Comparison of ENCODE assay signal across 33 cellular contexts in genomic region chr10:95496951-95497350, GRCh38.
DNase-seq lines count a peak whose midpoint lies in the region; ATAC-seq, FAIRE-seq and TF ChIP-seq lines count a peak whose summit lies in the region.
"Had no signal": no experiment of that assay in that cellular context is flagged by ENCODE, and none has a peak within 500 bp of the region (broad histone marks: within the 10 kb centered on the region; RNA-seq: fewer than 3 reads in every experiment).

No MANE protein-coding gene starts in this region.

- H2BK12ac ChIP-seq in H1 (ENCODE audit: low read depth, low read length), result 0 out of 2 replicates have a peak overlapping the region, but pooled peaks have one; percentile 3

- H3K18ac ChIP-seq in H1 (ENCODE audit: extremely low read depth, low read length), result no peak overlapping the region

- peaks cover 2% of the 10 kb centered on the region; the same call in 1 of the 2 replicates for H3K79me1 ChIP-seq in H1 (ENCODE audit: low read depth, low read length)

- in situ Hi-C loops in transverse colon (cut with MboI; ENCODE audit: low pct_ligation_motif_present in 1 of 4, low pct_unique_long_range_greater_than_20kb in 1 of 4, low sequenced_read_pairs in 3 of 4), result no loop called here

- H3K27me3 Mint-ChIP-seq in T-helper 17 cell (peaks cover 13% of the 10 kb centered on the region), nephron progenitor cell (ENCODE audit: low read depth, poor library complexity) (no peaks in the 10 kb centered on the region)
- H3K27me3 Mint-ChIP-seq: dendritic cell treated with granulocyte-macrophage colony-stimulating factor and Interleukin-4, amounts not matched to agents 40 ng/mL and 50 ng/mL, for 4 days had no signal

- WGBS in H1 (ENCODE audit: extremely low coverage in 1 of 2, insufficient coverage in 1 of 2, insufficient read length in 1 of 2, insufficient replicate concordance in 2 of 2, low coverage in 1 of 2, low lambda C conversion rate in 2 of 2, missing lambda C conversion rate in 1 of 2), 2 experiments, result 61% methylated on average over 4 of the region's 4 CpGs; no CpG with 5 or more reads in 1 of the 2 experiments
- 58% methylated on average over 4 of the region's 4 CpGs; no CpG with 5 or more reads in 1 of the 2 donors for WGBS in transverse colon (ENCODE audit: low coverage in 1 of 2), 2 donors

- peaks cover 2% of the 10 kb centered on the region in 2 experiments for H4K20me1 ChIP-seq in H1 (replicated peaks in 1 of 2; ENCODE audit: control insufficient read depth in 1 of 2, insufficient read depth in 2 of 2, low read length in 2 of 2)
- H4K20me1 ChIP-seq: BLaER1 had no signal

- no peaks in the 10 kb centered on the region for H3K36me3 Mint-ChIP-seq in T-helper 17 cell (ENCODE audit: low read depth)
- no peaks in the 10 kb centered on the region for H3K36me3 Mint-ChIP-seq in nephron progenitor cell (ENCODE audit: low read depth)
- H3K36me3 Mint-ChIP-seq: memory B cell had no signal

- peak overlapping the region; percentile 45; the same call in 1 of the 2 replicates for H2AK5ac ChIP-seq in H1 (ENCODE audit: low read depth, low read length)

- H3K4me1 ChIP-seq in H1 (replicated peaks in 1 of 4; ENCODE audit: control insufficient read depth in 3 of 4, insufficient read depth in 4 of 4, low read length in 3 of 4) (peaks cover 0 to 12% (median 5%) of the 10 kb centered on the region in 4 experiments; a peak in 6 of 7 replicates), transverse colon (peaks cover under 1 to 19% (median 7%) of the 10 kb centered on the region in 4 donors), foreskin keratinocyte (peaks cover 3% of the 10 kb centered on the region)
- H3K4me1 ChIP-seq: HAP-1 had no signal

- no peak overlapping the region for H2BK20ac ChIP-seq in H1 (ENCODE audit: low read length)

- CTCF ChIA-PET in H1 (lab: Charles Lee; ENCODE audit: partially characterized antibody), result interaction anchor here (0.8 to 2.2 kb wide), 4 partner anchors 51 to 197 kb away, joined by 3 to 20 read pairs (median 6); partner anchors contain the start of gene TCTN3

- TF ChIP-seq CTCF in H1 (IDR thresholded peaks at IDR 0.05; ENCODE audit: control extremely low read depth in 1 of 3, insufficient read depth in 1 of 3, low read depth in 1 of 3, low read length in 3 of 3) (no peak), nephron progenitor cell (IDR thresholded peaks at IDR 0.05) (no peak), transverse colon (IDR thresholded peaks at IDR 0.05) (no peak), foreskin keratinocyte (conservative IDR thresholded peaks at IDR 0.05) (no peak)

- H3K27ac ChIP-seq in H1 (ENCODE audit: low read depth, low read length) (no peak overlapping the region), transverse colon (peak overlapping the region; percentile 30 to 94 (median 72)), foreskin keratinocyte (no peak overlapping the region)
- H3K27ac ChIP-seq: BLaER1, SK-N-MC, skin epidermis, thyroid gland had no signal

- H3K4me1 Mint-ChIP-seq in T-helper 17 cell (no peaks in the 10 kb centered on the region), nephron progenitor cell (peaks cover 18% of the 10 kb centered on the region)
- H3K4me1 Mint-ChIP-seq: activated B cell treated with CpG ODN at 0.5 μM for 24 hours; central memory CD8-positive, alpha-beta T cell; memory B cell; naive thymus-derived CD4-positive, alpha-beta T cell had no signal

- H3K9me3 Mint-ChIP-seq in nephron progenitor cell, result no peaks in the 10 kb centered on the region
- H3K9me3 Mint-ChIP-seq: activated B cell treated with CpG ODN at 0.5 μM for 24 hours; central memory CD8-positive, alpha-beta T cell; dendritic cell treated with granulocyte-macrophage colony-stimulating factor and Interleukin-4, amounts not matched to agents 40 ng/mL and 50 ng/mL, for 4 days; memory B cell had no signal

- H3K9me3 ChIP-seq in T-helper 17 cell (ENCODE audit: control insufficient read depth, low read length, poor library complexity, severe bottlenecking), result no peaks in the 10 kb centered on the region
- H3K9me3 ChIP-seq in H1 (ENCODE audit: insufficient read depth in 2 of 2, low read depth in 1 of 2, low read length in 1 of 2), result no peaks in the 10 kb centered on the region
- no peaks in the 10 kb centered on the region for H3K9me3 ChIP-seq in transverse colon
- H3K9me3 ChIP-seq: BLaER1, HAP-1, thyroid gland had no signal

- no peak overlapping the region for H3K9ac ChIP-seq in H1 (replicated peaks in 1 of 4; ENCODE audit: extremely low read depth in 1 of 4, low read depth in 3 of 4, low read length in 3 of 4)
- H3K9ac ChIP-seq: BLaER1 had no signal

- no peak overlapping the region for H4K5ac ChIP-seq in H1 (ENCODE audit: insufficient read length, low read depth, low read length)

- intact Hi-C loops in transverse colon (cut with DNase I; ENCODE audit: low total_unique reads), result no loop called here

- no peak overlapping the region for H3K23ac ChIP-seq in H1 (ENCODE audit: insufficient read length)

- H3K79me2 ChIP-seq in H1 (ENCODE audit: control insufficient read depth in 1 of 2, insufficient read depth in 2 of 2, low read length in 2 of 2), result peaks cover 0 to 34% of the 10 kb centered on the region in 2 experiments; a peak in 3 of 4 replicates

- H3K36me3 ChIP-seq in H1 (ENCODE audit: control insufficient read depth in 2 of 4, insufficient read depth in 4 of 4, low read length in 3 of 4) (no peaks in the 10 kb centered on the region), transverse colon (no peaks in the 10 kb centered on the region)
- H3K36me3 ChIP-seq: BLaER1, HAP-1, thyroid gland had no signal

- no peak for ATAC-seq in T-helper 17 cell
- no peak for ATAC-seq in foreskin keratinocyte
- ATAC-seq: GM12878; naive thymus-derived CD4-positive, alpha-beta T cell; PC-3; stimulated activated naive CD8-positive, alpha-beta T cell treated with anti-CD3 and anti-CD28 coated beads, Interleukin-15, Interleukin-2, amounts not matched to agents 100 U/mL and 50 U/mL, for 24 hours had no signal

- peak overlapping the region; percentile 57 for H3K27ac Mint-ChIP-seq in T-helper 17 cell
- peak overlapping the region; percentile 82 for H3K27ac Mint-ChIP-seq in nephron progenitor cell
- H3K27ac Mint-ChIP-seq: activated B cell treated with CpG ODN at 0.5 μM for 24 hours; dendritic cell treated with granulocyte-macrophage colony-stimulating factor and Interleukin-4, amounts not matched to agents 40 ng/mL and 50 ng/mL, for 4 days; memory B cell; naive thymus-derived CD4-positive, alpha-beta T cell had no signal

- H3K56ac ChIP-seq in H1 (replicated peaks; ENCODE audit: insufficient read length, low read depth, low read length), result no peak overlapping the region

- no peak overlapping the region for H2AFZ ChIP-seq in H1 (ENCODE audit: low read length)

- no peak overlapping the region for H3K14ac ChIP-seq in H1 (ENCODE audit: insufficient read length)

- H3K4me3 Mint-ChIP-seq in T-helper 17 cell (no peak overlapping the region), nephron progenitor cell (no peak overlapping the region)
- H3K4me3 Mint-ChIP-seq: activated B cell treated with CpG ODN at 0.5 μM for 24 hours; central memory CD8-positive, alpha-beta T cell; dendritic cell treated with granulocyte-macrophage colony-stimulating factor and Interleukin-4, amounts not matched to agents 40 ng/mL and 50 ng/mL, for 4 days; memory B cell; naive thymus-derived CD4-positive, alpha-beta T cell had no signal

- FAIRE-seq in H1 (lab: Jason Lieb, UNC), result no peak
- FAIRE-seq: endometrium, GM12878 had no signal

- no peak for TF ChIP-seq RAD21 in H1 (IDR thresholded peaks at IDR 0.05 in 1 of 2, conservative IDR thresholded peaks at IDR 0.05 in 1 of 2; ENCODE audit: low read depth in 2 of 2, low read length in 2 of 2)

- no peak overlapping the region for H2BK5ac ChIP-seq in H1 (ENCODE audit: low read depth, low read length)

- POLR2A ChIA-PET in H1 (lab: Charles Lee; ENCODE audit: partially characterized antibody), result interaction anchor here (1.3 kb wide), 1 partner anchor 15 kb away, joined by 3 read pairs; no protein-coding TSS in a partner anchor

- H3K4me3 ChIP-seq in H1 (ENCODE audit: extremely low read depth in 1 of 4, insufficient read depth in 2 of 4, low read depth in 3 of 4, low read length in 4 of 4) (no peak overlapping the region), transverse colon (no peak overlapping the region)
- H3K4me3 ChIP-seq: BLaER1, GM12878, HAP-1, SK-N-MC, skin epidermis, thyroid gland had no signal

- no peak overlapping the region for H2BK120ac ChIP-seq in H1 (replicated peaks; ENCODE audit: low read depth, low read length)

- H3K23me2 ChIP-seq in H1 (ENCODE audit: low read depth, low read length), result no peaks in the 10 kb centered on the region

- no peak for TF ChIP-seq EP300 in H1 (IDR thresholded peaks at IDR 0.05; ENCODE audit: borderline replicate concordance in 1 of 2, low read depth in 2 of 2, low read length in 2 of 2)
- no peak for TF ChIP-seq EP300 in transverse colon (IDR thresholded peaks at IDR 0.05; ENCODE audit: low read depth)

- H3K4ac ChIP-seq in H1 (replicated peaks; ENCODE audit: insufficient read length, low read depth, low read length), result no peak overlapping the region

- no peak overlapping the region for H4K91ac ChIP-seq in H1 (replicated peaks; ENCODE audit: insufficient read length, low read length)

- H4K8ac ChIP-seq in H1 (ENCODE audit: extremely low read depth, insufficient read depth, low read length), result no peak overlapping the region

- H2BK15ac ChIP-seq in H1 (ENCODE audit: low read length), result no peak overlapping the region

- H3K4me2 ChIP-seq in H1 (ENCODE audit: insufficient read depth in 1 of 2, low read depth in 2 of 2, low read length in 2 of 2), result no peak overlapping the region
- H3K4me2 ChIP-seq: BLaER1 had no signal

- H3K27me3 ChIP-seq in H1 (replicated peaks in 1 of 4; ENCODE audit: control insufficient read depth in 3 of 4, extremely low read depth in 1 of 4, insufficient read depth in 3 of 4, low read length in 3 of 4) (no peaks in the 10 kb centered on the region), transverse colon (no peaks in the 10 kb centered on the region), foreskin keratinocyte (no peaks in the 10 kb centered on the region)
- H3K27me3 ChIP-seq: BLaER1, thyroid gland had no signal

- DNase-seq in T-helper 17 cell, result no peak
- no peak for DNase-seq in H1 (ENCODE audit: low read depth in 1 of 2, low spot score in 2 of 2)
- DNase-seq in nephron progenitor cell, result no peak
- no peak for DNase-seq in transverse colon
- DNase-seq in foreskin keratinocyte, result no peak
- no peak for DNase-seq in activated naive CD4-positive, alpha-beta T cell treated with anti-CD3 and anti-CD28 coated beads, Interleukin-2, amount 50 U/mL, for 16 hours
- DNase-seq in KG1 (lab: John Stamatoyannopoulos, UW), result no peak
- DNase-seq: activated B cell treated with CpG ODN at 0.5 μM for 24 hours; activated CD4-positive, alpha-beta T cell treated with anti-CD3 and anti-CD28 coated beads, Interleukin-2, amount 50 U/mL, for 1 hour; activated gamma-delta T cell treated with Interleukin-2 at 50 U/mL for 16 hours; activated T-cell treated with anti-CD3 and anti-CD28 coated beads, Interleukin-2, amount 50 U/mL, for 48 hours; DMS153; Karpas-422; naive thymus-derived CD4-positive, alpha-beta T cell; NCI-H1417 treated with DMSO at 0.1 percent for 48 hours; NCI-H2029 treated with DMSO at 0.1 percent for 48 hours; NCI-H2227 treated with DMSO at 0.1 percent for 48 hours; NCI-H526; occipital lobe; PC-3; stimulated activated CD4-positive, alpha-beta T cell treated with anti-CD3 and anti-CD28 coated beads, Interleukin-1b, Interleukin-23, amount 100 ng/mL, for 48 hours; stimulated activated naive CD8-positive, alpha-beta T cell treated with anti-CD3 and anti-CD28 coated beads, Interleukin-15, Interleukin-2, amounts not matched to agents 100 U/mL and 50 U/mL, for 24 hours; T-helper 1 cell; thyroid gland had no signal

- no peak for TF ChIP-seq POLR2A in H1 (IDR thresholded peaks at IDR 0.05; ENCODE audit: control extremely low read depth in 1 of 2, low read depth in 2 of 2, low read length in 2 of 2)
- TF ChIP-seq POLR2A in transverse colon (IDR thresholded peaks at IDR 0.05), result no peak

Comparison
In these comparisons a context has a peak if more than half of its experiments do, and no peak if none do; other contexts are left out.
1. H3K27ac ChIP-seq: peak in transverse colon (4 of 4); none in H1 (single experiment) and foreskin keratinocyte (single experiment).